1 cellular context compared by ENCODE assay signal in genomic region chr5:52881468-52881867, GRCh38.
TF ChIP-seq lines count a peak whose summit lies in the region.

No MANE protein-coding gene starts in this region.

TF ChIP-seq in A549, 52 proteins besides CTCF, POLR2A, EP300 and RAD21 (continued from another document):
- TF ChIP-seq REST (IDR thresholded peaks at IDR 0.05) (no peak), NPAS2 (CRISPR knock-in tag; IDR thresholded peaks at IDR 0.05; ENCODE audit: borderline replicate concordance) (no peak), RNF2 (IDR thresholded peaks at IDR 0.05; ENCODE audit: borderline replicate concordance, low read depth) (no peak), HMGXB4 (CRISPR knock-in tag; IDR thresholded peaks at IDR 0.05; ENCODE audit: borderline replicate concordance) (no peak), ESRRA (IDR thresholded peaks at IDR 0.05; ENCODE audit: borderline replicate concordance, low read length) (no peak)
